In the genomic region with DNA sequence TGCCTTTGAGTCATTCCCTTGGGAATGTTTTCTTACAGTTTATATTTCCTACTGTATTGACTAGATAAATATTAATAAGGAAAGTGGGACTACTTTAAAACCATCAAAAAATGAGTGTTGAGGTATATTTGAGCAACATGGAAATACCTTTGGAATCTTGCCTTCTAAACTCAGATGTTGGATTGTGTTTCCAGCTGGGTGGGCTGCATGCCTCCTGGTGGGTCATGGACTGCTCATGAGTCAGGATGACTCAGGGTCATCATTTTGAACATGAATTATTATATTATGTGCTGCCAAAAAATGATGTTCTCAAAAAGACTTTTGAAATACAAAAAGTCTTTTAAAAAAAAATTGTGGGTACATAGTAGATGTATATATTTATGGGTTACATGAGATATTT, we compare ENCODE assay signal across 20 cellular contexts. TPM values are rescaled to one million over a fixed set of nuclear protein-coding genes. Genes with fewer than 3 reads are reported as not detected.
DNase-seq lines count a peak whose midpoint lies in the region; FAIRE-seq and TF ChIP-seq lines count a peak whose summit lies in the region.
"Had no signal": no experiment of that assay in that cellular context is flagged by ENCODE, and none has a peak within 500 bp of the region (broad histone marks: within the 10 kb centered on the region; RNA-seq: fewer than 3 reads in every experiment).

No MANE protein-coding gene starts in this region.

- no peak overlapping the region for H3K9ac ChIP-seq in mammary epithelial cell (ENCODE audit: insufficient read depth, low read length)
- no peak overlapping the region for H3K9ac ChIP-seq in kidney (ENCODE audit: low read length in 2 of 2)

- CTCF ChIA-PET in PC-9 (lab: Charles Lee), result no interaction called here
- CTCF ChIA-PET in mammary epithelial cell (lab: Charles Lee; ENCODE audit: low non-redundant PET), result interaction anchor here (0.5 kb wide), 1 partner anchor 27 kb away, joined by 4 read pairs; no protein-coding TSS in a partner anchor

- H2AFZ ChIP-seq in PC-9 (no peak overlapping the region), mammary epithelial cell (ENCODE audit: low read depth, low read length) (no peak overlapping the region)

- TF ChIP-seq CTCF in PC-9 (conservative IDR thresholded peaks at IDR 0.05), result no peak
- TF ChIP-seq CTCF in mammary epithelial cell (conservative IDR thresholded peaks at IDR 0.05 in 1 of 2, IDR thresholded peaks at IDR 0.05 in 1 of 2; ENCODE audit: extremely low read depth in 1 of 2, insufficient read depth in 1 of 2, low read depth in 1 of 2, low read length in 2 of 2), result no peak
- no peak for TF ChIP-seq CTCF in kidney (IDR thresholded peaks at IDR 0.05; ENCODE audit: borderline replicate concordance, extremely low read depth, insufficient read depth)

- no TSS peak for BruUV-seq in PC-9 (replicated peaks; lab: Mats Ljungman, UMichigan)
- no TSS peak for BruUV-seq in mammary epithelial cell (replicated peaks; lab: Mats Ljungman, UMichigan)

- in situ Hi-C loops in mammary epithelial cell (cut with MboI; ENCODE audit: low sequenced_read_pairs in 2 of 2) (no loop called here), HAP-1 (cut with MboI; ENCODE audit: low sequenced_read_pairs) (no loop called here)

- H3K27me3 ChIP-seq in PC-9 (ENCODE audit: insufficient read depth, low read depth), result no peaks in the 10 kb centered on the region
- no peaks in the 10 kb centered on the region for H3K27me3 ChIP-seq in mammary epithelial cell (ENCODE audit: insufficient read depth, low read length)
- no peaks in the 10 kb centered on the region for H3K27me3 ChIP-seq in HAP-1 (ENCODE audit: low read depth)
- H3K27me3 ChIP-seq: BE2C had no signal

- H3K79me2 ChIP-seq in PC-9 (ENCODE audit: low read depth) (peaks cover 18% of the 10 kb centered on the region; the same call in 1 of the 2 replicates), mammary epithelial cell (ENCODE audit: insufficient read depth, low read length) (peaks cover 17% of the 10 kb centered on the region)

- peaks cover 21% of the 10 kb centered on the region for H3F3A ChIP-seq in PC-9 (ENCODE audit: insufficient read depth, low read depth)

- POLR2A ChIA-PET in PC-9 (lab: Charles Lee; ENCODE audit: unreplicated experiment), result no interaction called here

- peak overlapping the region; percentile 32; the same call in 1 of the 2 replicates for H3K27ac ChIP-seq in PC-9
- H3K27ac ChIP-seq in mammary epithelial cell (ENCODE audit: insufficient read depth, low read depth, low read length), result no peak overlapping the region
- no peak overlapping the region for H3K27ac ChIP-seq in kidney (ENCODE audit: low read depth in 2 of 2, low read length in 2 of 2)

- DNase-seq in EL (peak; percentile 82), PC-9 (no peak), mammary epithelial cell (peak; percentile 50), kidney tubule cell (ENCODE audit: low spot score) (peak; percentile 44), HAP-1 (ENCODE audit: low spot score in 2 of 2) (no peak), DMS53 treated with DMSO at 0.1 percent for 48 hours (lab: John Stamatoyannopoulos, UW; ENCODE audit: unreplicated experiment) (no peak), kidney (no peak), HUDEP-2 (lab: John Stamatoyannopoulos, UW; ENCODE audit: unreplicated experiment in 76 of 76) (no peak)
- DNase-seq: activated CD4-positive, CD25-positive, alpha-beta regulatory T cell treated with anti-CD3 and anti-CD28 coated beads, Interleukin-2, amount 50 U/mL, for 72 hours; activated CD8-positive, alpha-beta memory T cell treated with anti-CD3 and anti-CD28 coated beads, Interleukin-2, amount 50 U/mL, for 48 hours; activated naive CD4-positive, alpha-beta T cell treated with anti-CD3 and anti-CD28 coated beads for 36 hours; BE2C; caudate nucleus; DMS153; NCI-H1694 treated with DMSO at 0.1 percent for 48 hours; NCI-H526 treated with DMSO at 0.1 percent for 48 hours; occipital lobe; stimulated activated naive B cell treated with anti-CD40 and anti-IgM and Interleukin-4, amounts not matched to agents 10 μg/mL and 1 μg/mL and 100 μg/mL, for 72 hours; T-helper 2 cell had no signal

- no peaks in the 10 kb centered on the region for H3K9me3 ChIP-seq in PC-9 (ENCODE audit: insufficient read depth, low read depth)
- no peaks in the 10 kb centered on the region for H3K9me3 ChIP-seq in mammary epithelial cell (replicated peaks; ENCODE audit: insufficient read depth, low read length)
- no peaks in the 10 kb centered on the region for H3K9me3 ChIP-seq in HAP-1
- H3K9me3 ChIP-seq in kidney (ENCODE audit: control insufficient read depth in 1 of 2, low read length in 2 of 2), result no peaks in the 10 kb centered on the region
- H3K9me3 ChIP-seq: BE2C had no signal

- no peak for FAIRE-seq in kidney (lab: Jason Lieb, UNC)

- no peaks in the 10 kb centered on the region for H3K36me3 ChIP-seq in PC-9 (ENCODE audit: low read depth)
- no peaks in the 10 kb centered on the region for H3K36me3 ChIP-seq in mammary epithelial cell (ENCODE audit: insufficient read depth, low read length)
- H3K36me3 ChIP-seq in HAP-1 (replicated peaks), result no peaks in the 10 kb centered on the region
- H3K36me3 ChIP-seq in kidney (ENCODE audit: control insufficient read depth in 1 of 2, insufficient read depth in 2 of 2, low read length in 2 of 2), result no peaks in the 10 kb centered on the region
- H3K36me3 ChIP-seq: BE2C had no signal

- H3K4me3 ChIP-seq in PC-9, result no peak overlapping the region
- no peak overlapping the region for H3K4me3 ChIP-seq in mammary epithelial cell (replicated peaks in 1 of 3; ENCODE audit: insufficient read depth in 1 of 3, low read depth in 2 of 3, low read length in 3 of 3)
- no peak overlapping the region for H3K4me3 ChIP-seq in HAP-1
- no peak overlapping the region for H3K4me3 ChIP-seq in kidney (ENCODE audit: low read length in 2 of 2)
- H3K4me3 ChIP-seq: skin epidermis had no signal

- dilution Hi-C loops in mammary epithelial cell (cut with HindIII; ENCODE audit: low sequenced_read_pairs), result no loop called here

- H3K4me2 ChIP-seq in PC-9 (peak overlapping the region; percentile 19; the same call in 1 of the 2 replicates), mammary epithelial cell (ENCODE audit: insufficient read depth, low read depth, low read length) (no peak overlapping the region)

- no peaks in the 10 kb centered on the region for H3K9me2 ChIP-seq in PC-9 (ENCODE audit: insufficient read depth)

- H3K4me1 ChIP-seq in PC-9 (replicated peaks; ENCODE audit: insufficient read depth) (peaks cover 39% of the 10 kb centered on the region), mammary epithelial cell (ENCODE audit: insufficient read depth, low read length) (peaks cover 55% of the 10 kb centered on the region), HAP-1 (peaks cover 16% of the 10 kb centered on the region), kidney (ENCODE audit: control insufficient read depth in 1 of 2, insufficient read depth in 1 of 2, low read depth in 1 of 2, low read length in 2 of 2) (peaks cover 12 to 13% of the 10 kb centered on the region in 2 donors)
- H3K4me1 ChIP-seq: BE2C had no signal

- H4K20me1 ChIP-seq in PC-9 (ENCODE audit: insufficient read depth) (no peaks in the 10 kb centered on the region), mammary epithelial cell (ENCODE audit: insufficient read depth, low read length) (no peaks in the 10 kb centered on the region)

- intact Hi-C loops in PC-9 (cut with micrococcal nuclease; ENCODE audit: unreplicated experiment) (no loop called here), mammary epithelial cell (cut with micrococcal nuclease) (loop anchor here (5.0 kb wide), 1 partner anchor 49 kb away; the partner anchor contains the start of gene RAB8B), kidney (cut with DNase I) (no loop called here)

RNA-seq across cellular contexts. Expression of gene APH1B, which starts 41.1 kb away (rescaled TPM):
- total RNA-seq in PC-9 (2021) (4.9 and 5.8 TPM in 2 replicates), mammary epithelial cell (10 to 100 TPM; 15.8 to 18.4 TPM), kidney (22.4 TPM)
- polyA plus RNA-seq in mammary epithelial cell (4.9 TPM), kidney (ENCODE audit: insufficient read depth, low read depth, low replicate concordance) (12.3 TPM)
- 41.8 TPM for polyA minus RNA-seq in mammary epithelial cell

RNA-seq across cellular contexts. Expression of gene RAB8B, which starts 46.9 kb away (rescaled TPM):
- total RNA-seq in PC-9 (2021) (19.3 and 20.9 TPM in 2 replicates), mammary epithelial cell (10 to 100 TPM; 20.6 to 36.3 TPM), kidney (33.6 TPM)
- polyA plus RNA-seq in mammary epithelial cell (13.9 TPM), kidney (ENCODE audit: insufficient read depth, low read depth, low replicate concordance) (7.1 TPM)
- 56.8 TPM for polyA minus RNA-seq in mammary epithelial cell

Comparison
In these comparisons a context has a peak if more than half of its experiments do, and no peak if none do; other contexts are left out.
1. DNase-seq: peak in EL (single experiment), mammary epithelial cell (single experiment) and kidney tubule cell (single experiment); none in PC-9 (0 of 2), HAP-1 (0 of 2), DMS53 treated with DMSO at 0.1 percent for 48 hours (single experiment), kidney (single experiment) and HUDEP-2 (0 of 76).